10 cellular contexts compared by ENCODE assay signal in the genomic region with DNA sequence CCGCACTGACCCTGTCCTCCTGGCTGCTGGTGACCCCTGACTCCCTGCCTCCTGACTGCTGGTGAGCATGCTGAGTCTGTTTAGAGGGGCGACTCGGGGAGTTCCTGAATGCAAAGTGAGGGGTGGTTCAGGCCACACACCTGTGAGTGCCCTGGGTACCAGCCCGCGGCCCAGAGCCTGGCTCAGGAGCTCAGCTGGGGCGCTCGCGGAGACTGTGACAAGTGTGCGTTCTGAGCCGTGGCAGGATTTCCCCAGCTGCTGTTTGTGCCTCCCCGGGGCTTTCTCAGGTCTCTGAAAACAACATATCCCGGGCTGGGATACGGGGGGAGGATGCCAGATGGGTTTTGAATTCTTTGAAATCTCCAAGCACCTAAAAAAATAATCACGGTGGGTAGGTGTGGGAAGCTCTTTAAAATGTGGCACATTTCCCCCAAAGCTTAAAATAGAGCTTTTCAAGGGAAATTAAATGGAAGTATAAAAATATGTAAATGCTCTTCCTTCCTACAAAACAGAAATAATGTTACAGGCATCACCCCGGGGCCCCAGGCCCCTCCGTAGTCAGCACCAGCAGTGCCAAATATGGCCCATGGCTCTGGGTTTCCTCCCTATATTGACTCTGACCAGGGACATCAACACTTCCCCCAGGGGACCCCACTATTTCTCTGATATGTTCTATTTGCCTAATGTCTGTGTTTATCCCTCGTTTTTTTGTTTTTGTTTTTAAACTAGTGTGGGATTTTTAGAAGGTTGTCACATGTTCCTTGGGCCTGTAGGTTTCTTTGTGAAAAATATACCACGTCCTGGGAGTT. TPM values are rescaled to one million over a fixed set of nuclear protein-coding genes. Genes with fewer than 3 reads are reported as not detected.
A peak's percentile ranks its signal among the peaks of the same experiment; 100 is the strongest.
DNase-seq lines count a peak whose midpoint lies in the region; ATAC-seq, FAIRE-seq and TF ChIP-seq lines count a peak whose summit lies in the region.
"Had no signal": no experiment of that assay in that cellular context is flagged by ENCODE, and none has a peak within 500 bp of the region (broad histone marks: within the 10 kb centered on the region; RNA-seq: fewer than 3 reads in every experiment).

No MANE protein-coding gene starts in this region.

- intact Hi-C loops in mucosa of descending colon (cut with DNase I, micrococcal nuclease) = no loop called here

- in situ Hi-C loops in G401 (cut with HindIII; ENCODE audit: low sequenced_read_pairs) = no loop called here

- peak overlapping the region; percentile 6 to 92 (median 56) for H3K27ac Mint-ChIP-seq in CD8-positive, alpha-beta memory T cell

- CTCF ChIA-PET in CD8-positive, alpha-beta memory T cell (lab: Charles Lee) = interaction anchor here (0.8 to 3.1 kb wide), 7 partner anchors 9 to 86 kb away, joined by 3 to 18 read pairs (median 3); no protein-coding TSS in a partner anchor

- peak; percentile 70 for ATAC-seq in HG02623 (IDR thresholded peaks at IDR 0.05; ENCODE audit: unreplicated experiment)
- peak; percentile 69 for ATAC-seq in mucosa of descending colon
- ATAC-seq in GM21381 (IDR thresholded peaks at IDR 0.05; ENCODE audit: unreplicated experiment) = no peak

- no peaks in the 10 kb centered on the region for H3K9me3 ChIP-seq in CD8-positive, alpha-beta memory T cell (ENCODE audit: low read length)
- H3K9me3 ChIP-seq in mucosa of descending colon = no peaks in the 10 kb centered on the region

- no peak for TF ChIP-seq POLR2A in H54 (IDR thresholded peaks at IDR 0.05; ENCODE audit: low read depth, low read length)

- no peak overlapping the region for H3K27ac ChIP-seq in CD8-positive, alpha-beta memory T cell (ENCODE audit: low read depth, low read length)

- no peak for FAIRE-seq in H54 (lab: Jason Lieb, UNC)

- no peaks in the 10 kb centered on the region for H3K9me3 Mint-ChIP-seq in CD8-positive, alpha-beta memory T cell
- H3K9me3 Mint-ChIP-seq: H9 had no signal

- POLR2A ChIA-PET in CD8-positive, alpha-beta memory T cell (lab: Charles Lee) = interaction anchor here (0.7 kb wide), 2 partner anchors 9 to 13 kb away, joined by 3 to 7 read pairs; no protein-coding TSS in a partner anchor

- no peaks in the 10 kb centered on the region for H3K27me3 Mint-ChIP-seq in CD8-positive, alpha-beta memory T cell

- no peaks in the 10 kb centered on the region for H3K27me3 ChIP-seq in CD8-positive, alpha-beta memory T cell (ENCODE audit: insufficient read depth, low read length, poor library complexity, severe bottlenecking)

- H3K4me3 Mint-ChIP-seq in CD8-positive, alpha-beta memory T cell = peak overlapping the region in 6 of 7 donors; percentile 32 to 60 (median 48)
- H3K4me3 Mint-ChIP-seq: H9 had no signal

- no peak for TF ChIP-seq CTCF in mucosa of descending colon (IDR thresholded peaks at IDR 0.05)

- no peak overlapping the region for H3K4me3 ChIP-seq in CD8-positive, alpha-beta memory T cell (ENCODE audit: low read length)
- H3K4me3 ChIP-seq in mucosa of descending colon = no peak overlapping the region

- peak in 2 of 5 donors; percentile 19 to 54 for DNase-seq in CD8-positive, alpha-beta memory T cell
- peak; percentile 56 for DNase-seq in activated CD4-positive, alpha-beta T cell treated with anti-CD3 and anti-CD28 coated beads, Interleukin-2, amount 50 U/mL, for 1 hour
- DNase-seq in mucosa of descending colon (peak in 1 of 3 donors; percentile 74), dedifferentiated amniotic fluid mesenchymal stem cell (ENCODE audit: extremely low spot score) (no peak), G401 (ENCODE audit: low spot score) (no peak), H54 (ENCODE audit: insufficient read length, low spot score) (no peak)
- DNase-seq: H9, NCI-H146 had no signal

- peaks cover 41% of the 10 kb centered on the region for H3K4me1 ChIP-seq in CD8-positive, alpha-beta memory T cell (ENCODE audit: insufficient read depth, low read length)
- no peaks in the 10 kb centered on the region for H3K4me1 ChIP-seq in mucosa of descending colon (ENCODE audit: low read depth)

- H3K36me3 Mint-ChIP-seq in CD8-positive, alpha-beta memory T cell = peaks cover 0 to 3% (median 0%) of the 10 kb centered on the region in 3 donors

- peaks cover 34 to 56% (median 52%) of the 10 kb centered on the region in 3 donors for H3K4me1 Mint-ChIP-seq in CD8-positive, alpha-beta memory T cell

- H3K36me3 ChIP-seq in CD8-positive, alpha-beta memory T cell (ENCODE audit: insufficient read depth, low read length) = no peaks in the 10 kb centered on the region
- no peaks in the 10 kb centered on the region for H3K36me3 ChIP-seq in mucosa of descending colon (ENCODE audit: low read depth)

RNA-seq across cellular contexts. Expression of a gene that starts 49.9 kb away (rescaled TPM):
- total RNA-seq in CD8-positive, alpha-beta memory T cell = 100 to 1,000 TPM; 140 to 145 TPM
- polyA plus RNA-seq in CD8-positive, alpha-beta memory T cell = 193 TPM
- 1 to 10 TPM; 2.0 to 4.1 (median 3.7) TPM for total RNA-seq in mucosa of descending colon
- total RNA-seq in G401 (2014; rRNA removed; shearing (Covaris generic)) = 0.58 TPM in 1 of 2 replicates, not detected in the other
- total RNA-seq: H9 had no signal

Comparison
In these comparisons a context has a peak if more than half of its experiments do, and no peak if none do; other contexts are left out.
1. RNA of a gene that starts 49.9 kb away (total RNA-seq): 140 to 145 TPM in CD8-positive, alpha-beta memory T cell; 2.0 to 4.1 TPM in mucosa of descending colon and 0.58 TPM in G401; every median in the first group is over 10 times any median in the second.